9 cellular contexts compared by ENCODE assay signal in genomic region chr4:184100297-184100885, GRCh38.
DNase-seq lines count a peak whose midpoint lies in the region; ATAC-seq, FAIRE-seq and TF ChIP-seq lines count a peak whose summit lies in the region.
"Had no signal": no experiment of that assay in that cellular context is flagged by ENCODE, and none has a peak within 500 bp of the region (broad histone marks: within the 10 kb centered on the region; RNA-seq: fewer than 3 reads in every experiment).

No MANE protein-coding gene starts in this region.

- H3K27me3 Mint-ChIP-seq in CD4-positive, alpha-beta T cell = peaks cover 25% of the 10 kb centered on the region

- H3K36me3 ChIP-seq in GM12878 (ENCODE audit: control insufficient read depth in 2 of 2, insufficient read depth in 2 of 2, low read length in 1 of 2) (no peaks in the 10 kb centered on the region), lower lobe of right lung (no peaks in the 10 kb centered on the region), suprapubic skin (no peaks in the 10 kb centered on the region)

- SMC1A ChIA-PET in GM12878 (lab: Charles Lee; ENCODE audit: uncharacterized antibody, unreplicated experiment) = interaction anchor here (2.0 kb wide), 1 partner anchor 259 kb away, joined by 7 read pairs; no protein-coding TSS in a partner anchor

- H3K79me2 ChIP-seq in GM12878 (ENCODE audit: control insufficient read depth, insufficient read depth, low read length) = no peaks in the 10 kb centered on the region

- intact Hi-C loops in CD4-positive, alpha-beta T cell (cut with DNase I, micrococcal nuclease) = loop anchor here (2.0 to 5.0 kb wide), 2 partner anchors 260 to 628 kb away; no protein-coding TSS in a partner anchor
- intact Hi-C loops in GM12878 (cut with micrococcal nuclease; ENCODE audit: unreplicated experiment) (loop anchor here (1.0 to 5.0 kb wide), 2 partner anchors 260 to 628 kb away; no protein-coding TSS in a partner anchor), lower lobe of right lung (cut with DNase I) (loop anchor here (10.0 kb wide), 1 partner anchor 256 kb away; no protein-coding TSS in a partner anchor)

- no TSS peak for BruUV-seq in GM12878 (replicated peaks; lab: Mats Ljungman, UMichigan)

- TF ChIP-seq EP300 in GM12878 (IDR thresholded peaks at IDR 0.05; ENCODE audit: borderline replicate concordance in 1 of 2, control insufficient read depth in 1 of 2, low read depth in 2 of 2, low read length in 2 of 2) (no peak), suprapubic skin (IDR thresholded peaks at IDR 0.05) (no peak)

- FAIRE-seq in GM19239 (lab: Jason Lieb, UNC) (peak; percentile 33), GM12878 (lab: Jason Lieb, UNC) (no peak)

- H3K4me2 ChIP-seq in GM12878 (ENCODE audit: control insufficient read depth, insufficient read depth) = no peak overlapping the region

- WGBS in GM12878 (ENCODE audit: insufficient coverage, insufficient replicate concordance, low lambda C conversion rate, missing lambda C conversion rate) = 9% methylated on average over 14 of the region's 14 CpGs
- 77% methylated on average over 10 of the region's 14 CpGs for WGBS in suprapubic skin

- H3K4me3 Mint-ChIP-seq in CD4-positive, alpha-beta T cell = no peak overlapping the region

- in situ Hi-C loops in GM12878 (cut with MboI) (no loop called here), KBM-7 (cut with MboI; ENCODE audit: low pct_unique_long_range_greater_than_20kb, low sequenced_read_pairs) (no loop called here)

- RAD21 ChIA-PET in GM12878 (lab: Charles Lee; ENCODE audit: unreplicated experiment) = interaction anchor here (0.6 to 1.7 kb wide), 3 partner anchors 259 to 640 kb away, joined by 3 to 5 read pairs (median 3); no protein-coding TSS in a partner anchor

- TF ChIP-seq POLR2A in GM12878 (IDR thresholded peaks at IDR 0.05; ENCODE audit: low read depth, low read length) (no peak), suprapubic skin (IDR thresholded peaks at IDR 0.05) (no peak)

- TF ChIP-seq RAD21 in GM12878 (IDR thresholded peaks at IDR 0.05; ENCODE audit: insufficient read depth, low read depth, low read length) = peak; percentile 81

- no peaks in the 10 kb centered on the region for H3K9me3 ChIP-seq in CD4-positive, alpha-beta T cell (ENCODE audit: control insufficient read depth, low read length)
- H3K9me3 ChIP-seq in GM12878 (replicated peaks; ENCODE audit: control insufficient read depth, insufficient read depth, low read length) = no peaks in the 10 kb centered on the region
- H3K9me3 ChIP-seq in lower lobe of right lung = no peaks in the 10 kb centered on the region
- H3K9me3 ChIP-seq in suprapubic skin = no peaks in the 10 kb centered on the region

- no peaks in the 10 kb centered on the region for H4K20me1 ChIP-seq in GM12878 (ENCODE audit: control insufficient read depth, insufficient read depth)

- H3K9me3 Mint-ChIP-seq in CD4-positive, alpha-beta T cell = no peaks in the 10 kb centered on the region
- H3K9me3 Mint-ChIP-seq: IgD-negative memory B cell had no signal

- H3K4me1 ChIP-seq in GM12878 (ENCODE audit: control insufficient read depth, insufficient read depth, low read length) = no peaks in the 10 kb centered on the region; the same call in none of the 2 replicates
- H3K4me1 ChIP-seq in lower lobe of right lung = peaks cover 29% of the 10 kb centered on the region
- peaks cover 17% of the 10 kb centered on the region for H3K4me1 ChIP-seq in suprapubic skin

- H3K27ac ChIP-seq in CD4-positive, alpha-beta T cell (ENCODE audit: low read depth, low read length) = no peak overlapping the region
- H3K27ac ChIP-seq in GM12878 (ENCODE audit: control insufficient read depth, insufficient read depth) (no peak overlapping the region), lower lobe of right lung (no peak overlapping the region), temporal lobe (ENCODE audit: low read depth, low read length) (peak overlapping the region; percentile 58), suprapubic skin (no peak overlapping the region)

- CTCF ChIA-PET in CD4-positive, alpha-beta T cell (lab: Charles Lee) = no interaction called here
- CTCF ChIA-PET in GM12878 (lab: Yijun Ruan, JAX) = interaction anchor here (0.6 to 2.7 kb wide), 13 partner anchors 8 to 1429 kb away, joined by 3 to 18 read pairs (median 4); no protein-coding TSS in a partner anchor

- no peaks in the 10 kb centered on the region for H3K27me3 ChIP-seq in CD4-positive, alpha-beta T cell (ENCODE audit: control insufficient read depth, insufficient read depth, low read length)
- peaks cover 0 to 1% of the 10 kb centered on the region in 2 experiments; a peak in 1 of 4 replicates for H3K27me3 ChIP-seq in GM12878 (replicated peaks in 1 of 2; ENCODE audit: control insufficient read depth in 2 of 2, insufficient read depth in 2 of 2, low read length in 1 of 2)
- no peaks in the 10 kb centered on the region for H3K27me3 ChIP-seq in lower lobe of right lung (ENCODE audit: low read depth)
- no peaks in the 10 kb centered on the region for H3K27me3 ChIP-seq in suprapubic skin

- no peak overlapping the region for H3K9ac ChIP-seq in GM12878 (ENCODE audit: control insufficient read depth, insufficient read depth, low read length)

- no peak overlapping the region for H3K27ac Mint-ChIP-seq in CD4-positive, alpha-beta T cell
- H3K27ac Mint-ChIP-seq: IgD-negative memory B cell had no signal

- peaks cover 8% of the 10 kb centered on the region for H3K4me1 Mint-ChIP-seq in CD4-positive, alpha-beta T cell (ENCODE audit: low read depth)

- no peak overlapping the region for H2AFZ ChIP-seq in GM12878 (ENCODE audit: control insufficient read depth, low read depth, low read length)

- H3K36me3 Mint-ChIP-seq in CD4-positive, alpha-beta T cell (ENCODE audit: low read depth) = no peaks in the 10 kb centered on the region
- H3K36me3 Mint-ChIP-seq: IgD-negative memory B cell had no signal

- TF ChIP-seq CTCF in CD4-positive, alpha-beta T cell (IDR thresholded peaks at IDR 0.05) = peak; percentile 51
- TF ChIP-seq CTCF in GM12878 (IDR thresholded peaks at IDR 0.05 in 2 of 3, conservative IDR thresholded peaks at IDR 0.05 in 1 of 3; ENCODE audit: control insufficient read depth in 2 of 3, extremely low read depth in 1 of 3, insufficient read depth in 1 of 3, low read depth in 3 of 3, low read length in 3 of 3) = peak; percentile 79 to 91 (median 85)
- TF ChIP-seq CTCF in lower lobe of right lung (IDR thresholded peaks at IDR 0.05) = peak; percentile 90
- TF ChIP-seq CTCF in suprapubic skin (IDR thresholded peaks at IDR 0.05) = peak in 1 of 2 donors; percentile 35

- ATAC-seq in CD4-positive, alpha-beta T cell (ENCODE audit: poor library complexity) = no peak
- ATAC-seq in GM12878 = peak; percentile 94
- peak; percentile 45 to 77 for ATAC-seq in lower lobe of right lung

- peak in 5 of 10 experiments; percentile 7 to 54 (median 20) for DNase-seq in CD4-positive, alpha-beta T cell
- DNase-seq in GM19239 (ENCODE audit: insufficient read length, low spot score) (peak; percentile 59), NCI-H345 treated with DMSO at 0.1 percent for 48 hours (lab: John Stamatoyannopoulos, UW; ENCODE audit: unreplicated experiment) (peak; percentile 7), GM12878 (ENCODE audit: low read depth, low spot score) (no peak), lower lobe of right lung (peak; percentile 80), KBM-7 (no peak), suprapubic skin (ENCODE audit: low spot score in 2 of 2) (no peak)

- POLR2A ChIA-PET in CD4-positive, alpha-beta T cell (lab: Charles Lee) = no interaction called here
- POLR2A ChIA-PET in GM12878 (lab: Charles Lee) = interaction anchor here (0.5 kb wide), 1 partner anchor 623 kb away, joined by 4 read pairs; no protein-coding TSS in a partner anchor

- no peak overlapping the region for H3K4me3 ChIP-seq in GM12878
- H3K4me3 ChIP-seq in lower lobe of right lung = no peak overlapping the region
- H3K4me3 ChIP-seq in suprapubic skin = no peak overlapping the region

TF ChIP-seq in GM12878, 131 proteins besides CTCF, POLR2A, EP300 and RAD21 (continues in another document):
- 0 out of 2 replicates have a peak, but pooled peaks have one; percentile 50 for TF ChIP-seq SMARCA5 (IDR thresholded peaks at IDR 0.05)
- TF ChIP-seq TCF12 (IDR thresholded peaks at IDR 0.05; ENCODE audit: low read depth, low read length) = no peak
- no peak for TF ChIP-seq FOXM1 (IDR thresholded peaks at IDR 0.05; ENCODE audit: low read depth, low read length)
- TF ChIP-seq, protein P1, sequence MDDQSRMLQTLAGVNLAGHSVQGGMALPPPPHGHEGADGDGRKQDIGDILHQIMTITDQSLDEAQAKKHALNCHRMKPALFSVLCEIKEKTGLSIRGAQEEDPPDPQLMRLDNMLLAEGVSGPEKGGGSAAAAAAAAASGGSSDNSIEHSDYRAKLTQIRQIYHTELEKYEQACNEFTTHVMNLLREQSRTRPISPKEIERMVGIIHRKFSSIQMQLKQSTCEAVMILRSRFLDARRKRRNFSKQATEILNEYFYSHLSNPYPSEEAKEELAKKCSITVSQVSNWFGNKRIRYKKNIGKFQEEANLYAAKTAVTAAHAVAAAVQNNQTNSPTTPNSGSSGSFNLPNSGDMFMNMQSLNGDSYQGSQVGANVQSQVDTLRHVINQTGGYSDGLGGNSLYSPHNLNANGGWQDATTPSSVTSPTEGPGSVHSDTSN (IDR thresholded peaks at IDR 0.05; ENCODE audit: insufficient replicate concordance, low read depth, low read length) = no peak
- TF ChIP-seq SMAD5 (IDR thresholded peaks at IDR 0.05; ENCODE audit: low read depth) = no peak
- TF ChIP-seq RBBP5 (conservative IDR thresholded peaks at IDR 0.05) = no peak
- no peak for TF ChIP-seq BACH1 (IDR thresholded peaks at IDR 0.05; ENCODE audit: borderline replicate concordance)
- TF ChIP-seq TAF1 (IDR thresholded peaks at IDR 0.05; ENCODE audit: borderline replicate concordance, low read depth, low read length) = no peak
- TF ChIP-seq CHD2 (IDR thresholded peaks at IDR 0.05; ENCODE audit: borderline replicate concordance, low read depth, low read length) = no peak
- no peak for TF ChIP-seq GABPA (IDR thresholded peaks at IDR 0.05; ENCODE audit: low read depth)
- no peak for TF ChIP-seq PML (IDR thresholded peaks at IDR 0.05; ENCODE audit: low read length)
- TF ChIP-seq SRF (IDR thresholded peaks at IDR 0.05; ENCODE audit: low read depth in 2 of 2, low read length in 2 of 2) = no peak
- no peak for TF ChIP-seq USF1 (IDR thresholded peaks at IDR 0.05; ENCODE audit: borderline replicate concordance, extremely low read length, insufficient read depth, low read depth, low read length)
- no peak for TF ChIP-seq NFXL1 (IDR thresholded peaks at IDR 0.05; ENCODE audit: borderline replicate concordance)
- TF ChIP-seq JUND (IDR thresholded peaks at IDR 0.05; ENCODE audit: low read depth, low read length) = no peak

Comparison
In these comparisons a context has a peak if more than half of its experiments do, and no peak if none do; other contexts are left out.
1. DNase-seq: peak in GM19239 (single experiment), NCI-H345 treated with DMSO at 0.1 percent for 48 hours (single experiment) and lower lobe of right lung (single experiment); none in GM12878 (single experiment), KBM-7 (single experiment) and suprapubic skin (0 of 2).